10 cellular contexts compared by ENCODE assay signal in genomic region chr10:29949411-29950011, GRCh38.
A peak's percentile ranks its signal among the peaks of the same experiment; 100 is the strongest.
DNase-seq lines count a peak whose midpoint lies in the region; ATAC-seq and TF ChIP-seq lines count a peak whose summit lies in the region.
"Had no signal": no experiment of that assay in that cellular context is flagged by ENCODE, and none has a peak within 500 bp of the region (broad histone marks: within the 10 kb centered on the region; RNA-seq: fewer than 3 reads in every experiment).

No MANE protein-coding gene starts in this region.

- no peaks in the 10 kb centered on the region for H3K27me3 Mint-ChIP-seq in activated CD4-positive, alpha-beta T cell treated with anti-CD3 and anti-CD28 coated beads for 36 hours

- no peaks in the 10 kb centered on the region for H4K20me1 ChIP-seq in hepatocyte (ENCODE audit: insufficient read depth, poor library complexity, severe bottlenecking)

- H3K36me3 Mint-ChIP-seq in activated CD4-positive, alpha-beta T cell treated with anti-CD3 and anti-CD28 coated beads for 36 hours (ENCODE audit: low read depth), result no peaks in the 10 kb centered on the region

- CTCF ChIA-PET in activated CD4-positive, alpha-beta T cell treated with anti-CD3 and anti-CD28 coated beads for 36 hours (lab: Charles Lee), result interaction anchor here (0.7 to 1.1 kb wide), 3 partner anchors 19 to 83 kb away, joined by 3 to 4 read pairs (median 3); no protein-coding TSS in a partner anchor

- ATAC-seq in activated CD4-positive, alpha-beta T cell treated with anti-CD3 and anti-CD28 coated beads for 36 hours, result peak; percentile 44

- POLR2A ChIA-PET in activated CD4-positive, alpha-beta T cell treated with anti-CD3 and anti-CD28 coated beads for 36 hours (lab: Charles Lee), result no interaction called here

- TF ChIP-seq CTCF in hepatocyte (IDR thresholded peaks at IDR 0.05; ENCODE audit: poor library complexity) (no peak), tibial artery (IDR thresholded peaks at IDR 0.05) (peak in 1 of 2 experiments; percentile 15), BE2C (IDR thresholded peaks at IDR 0.05; ENCODE audit: low read depth, low read length) (no peak)

- H3K4me3 ChIP-seq in hepatocyte, result no peak overlapping the region
- H3K4me3 ChIP-seq in tibial artery, result no peak overlapping the region
- no peak overlapping the region for H3K4me3 ChIP-seq in BE2C (ENCODE audit: low read depth, low read length)

- H3K9me3 Mint-ChIP-seq in activated CD4-positive, alpha-beta T cell treated with anti-CD3 and anti-CD28 coated beads for 36 hours (ENCODE audit: low read depth), result no peaks in the 10 kb centered on the region

- peak overlapping the region; percentile 29 for H3K27ac Mint-ChIP-seq in activated CD4-positive, alpha-beta T cell treated with anti-CD3 and anti-CD28 coated beads for 36 hours

- H2AFZ ChIP-seq in hepatocyte, result no peak overlapping the region

- H3K9me2 ChIP-seq in hepatocyte (replicated peaks; ENCODE audit: insufficient read depth), result no peaks in the 10 kb centered on the region

- H3K36me3 ChIP-seq in hepatocyte (replicated peaks; ENCODE audit: insufficient read depth, low read depth), result no peaks in the 10 kb centered on the region
- H3K36me3 ChIP-seq in tibial artery, result no peaks in the 10 kb centered on the region
- H3K36me3 ChIP-seq in BE2C, result no peaks in the 10 kb centered on the region

- H3K4me1 Mint-ChIP-seq in activated CD4-positive, alpha-beta T cell treated with anti-CD3 and anti-CD28 coated beads for 36 hours, result peaks cover 14% of the 10 kb centered on the region

- H3K4me3 Mint-ChIP-seq in activated CD4-positive, alpha-beta T cell treated with anti-CD3 and anti-CD28 coated beads for 36 hours, result no peak overlapping the region

- H3K27ac ChIP-seq in hepatocyte, result peak overlapping the region; percentile 67
- H3K27ac ChIP-seq in tibial artery, result peak overlapping the region; percentile 82 to 87

- H3K27me3 ChIP-seq in hepatocyte (no peaks in the 10 kb centered on the region), tibial artery (no peaks in the 10 kb centered on the region), BE2C (no peaks in the 10 kb centered on the region)

- no peaks in the 10 kb centered on the region for H3K9me3 ChIP-seq in hepatocyte (ENCODE audit: low read depth)
- no peaks in the 10 kb centered on the region for H3K9me3 ChIP-seq in tibial artery
- no peaks in the 10 kb centered on the region for H3K9me3 ChIP-seq in BE2C

- H3K79me2 ChIP-seq in hepatocyte, result no peaks in the 10 kb centered on the region

- H3K4me1 ChIP-seq in hepatocyte (ENCODE audit: insufficient read depth), result peaks cover 35% of the 10 kb centered on the region
- H3K4me1 ChIP-seq in tibial artery, result peaks cover 0 to 64% (median 50%) of the 10 kb centered on the region in 4 donors
- H3K4me1 ChIP-seq in BE2C, result no peaks in the 10 kb centered on the region

- no peak overlapping the region for H3K4me2 ChIP-seq in hepatocyte

- no peak for DNase-seq in activated CD4-positive, alpha-beta T cell treated with anti-CD3 and anti-CD28 coated beads for 36 hours
- no peak for DNase-seq in activated CD4-positive, alpha-beta T cell treated with anti-CD3 and anti-CD28 coated beads, Interleukin-2, amount 50 U/mL, for 4 hours
- DNase-seq in amniotic epithelial cell (ENCODE audit: low read depth), result peak; percentile 98
- DNase-seq in hepatocyte (ENCODE audit: low spot score), result no peak
- DNase-seq in tibial artery, result no peak
- no peak for DNase-seq in BE2C
- DNase-seq in NCI-H524 (lab: John Stamatoyannopoulos, UW), result no peak
- DNase-seq in NCI-H2227 (lab: John Stamatoyannopoulos, UW; ENCODE audit: unreplicated experiment), result no peak
- DNase-seq: activated CD8-positive, alpha-beta memory T cell treated with anti-CD3 and anti-CD28 coated beads for 24 hours; NCI-H748 treated with DMSO at 0.1 percent for 48 hours had no signal

- WGBS in hepatocyte (ENCODE audit: low lambda C conversion rate, missing lambda C conversion rate), result 50% methylated on average over 5 of the region's 5 CpGs

- intact Hi-C loops in activated CD4-positive, alpha-beta T cell treated with anti-CD3 and anti-CD28 coated beads for 36 hours (cut with DNase I, micrococcal nuclease), result no loop called here
- intact Hi-C loops in tibial artery (cut with DNase I; ENCODE audit: low total_unique reads), result loop anchor here (10.0 kb wide), 2 partner anchors 55 to 145 kb away; no protein-coding TSS in a partner anchor
